ENCODE assay signal across 2 cellular contexts in the genomic region with DNA sequence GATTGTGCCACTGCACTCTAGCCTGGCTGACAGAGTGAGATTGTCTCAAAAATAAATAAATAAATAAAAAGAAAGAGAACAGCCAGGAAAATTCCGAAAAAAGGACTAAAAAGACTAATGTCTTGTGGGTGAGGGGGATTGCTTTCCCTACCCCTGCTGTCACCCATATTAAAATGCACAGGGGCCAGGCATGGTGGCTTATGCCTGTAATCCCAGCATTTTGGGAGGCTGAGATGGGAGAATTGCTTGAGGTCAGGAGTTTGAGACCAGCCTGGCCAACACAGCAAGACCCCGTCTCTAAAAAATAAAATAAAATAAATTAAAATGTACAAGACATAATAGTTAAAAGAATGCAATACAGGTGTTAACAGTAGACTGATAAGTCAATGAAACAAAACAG.
TF ChIP-seq lines count a peak whose summit lies in the region.

No MANE protein-coding gene starts in this region.

TF ChIP-seq in HepG2, 621 proteins besides CTCF, POLR2A, EP300 and RAD21:
- TF ChIP-seq REPIN1 (CRISPR knock-in tag; IDR thresholded peaks at IDR 0.05; ENCODE audit: borderline replicate concordance, low read depth): no peak
- TF ChIP-seq SMC3 (IDR thresholded peaks at IDR 0.05; ENCODE audit: low read length): no peak
- peak; percentile 51; the same call in 1 of the 2 replicates for TF ChIP-seq ZNF550 (CRISPR knock-in tag; IDR thresholded peaks at IDR 0.05; ENCODE audit: borderline replicate concordance)
- TF ChIP-seq ZNF121 (CRISPR knock-in tag; IDR thresholded peaks at IDR 0.05): peak; percentile 53; the same call in 1 of the 2 replicates
- TF ChIP-seq PHB2 (IDR thresholded peaks at IDR 0.05; ENCODE audit: partially characterized antibody): no peak

TF ChIP-seq in HEK293, 187 proteins besides CTCF, POLR2A, EP300 and RAD21:
- no peak for TF ChIP-seq ZNF585B (tag by site-specific recombination; IDR thresholded peaks at IDR 0.05)
- TF ChIP-seq ZNF121 (tag by site-specific recombination; IDR thresholded peaks at IDR 0.05): peak; percentile 64; the same call in 1 of the 2 replicates
